8 cellular contexts compared by ENCODE assay signal in genomic region chr12:132955094-132955932, GRCh38. TPM values are rescaled to one million over a fixed set of nuclear protein-coding genes. Genes with fewer than 3 reads are reported as not detected.
DNase-seq lines count a peak whose midpoint lies in the region; ATAC-seq and TF ChIP-seq lines count a peak whose summit lies in the region.

No MANE protein-coding gene starts in this region.

- H3K9me3 Mint-ChIP-seq in activated CD8-positive, alpha-beta memory T cell treated with anti-CD3 and anti-CD28 coated beads, Interleukin-2, amount 10 ng/mL, durations not matched to agents 7 days and 5 days (ENCODE audit: low read depth), result peaks cover 12% of the 10 kb centered on the region
- peaks cover 47% of the 10 kb centered on the region for H3K9me3 Mint-ChIP-seq in nephron

- no peaks in the 10 kb centered on the region for H3K27me3 Mint-ChIP-seq in activated CD8-positive, alpha-beta memory T cell treated with anti-CD3 and anti-CD28 coated beads, Interleukin-2, amount 10 ng/mL, durations not matched to agents 7 days and 5 days
- peaks cover 13% of the 10 kb centered on the region for H3K27me3 Mint-ChIP-seq in nephron (ENCODE audit: low read depth)

- ATAC-seq in GM21717 (IDR thresholded peaks at IDR 0.05; ENCODE audit: unreplicated experiment), result peak; percentile 36
- ATAC-seq in activated CD8-positive, alpha-beta memory T cell treated with anti-CD3 and anti-CD28 coated beads, Interleukin-2, amount 10 ng/mL, durations not matched to agents 7 days and 5 days, result peak; percentile 59

- no peak for TF ChIP-seq CTCF in nephron (IDR thresholded peaks at IDR 0.05; ENCODE audit: unreplicated experiment in 3 of 3)

- CTCF ChIA-PET in activated CD8-positive, alpha-beta memory T cell treated with anti-CD3 and anti-CD28 coated beads, Interleukin-2, amount 10 ng/mL, durations not matched to agents 7 days and 5 days (lab: Charles Lee), result interaction anchor here (1.5 kb wide), 1 partner anchor 41 kb away, joined by 4 read pairs; no protein-coding TSS in a partner anchor

- H3K4me3 Mint-ChIP-seq in activated CD8-positive, alpha-beta memory T cell treated with anti-CD3 and anti-CD28 coated beads, Interleukin-2, amount 10 ng/mL, durations not matched to agents 7 days and 5 days, result peak overlapping the region; percentile 92
- peak overlapping the region; percentile 96 to 99 (median 97) for H3K4me3 Mint-ChIP-seq in nephron

- peak overlapping the region; percentile 85 for H3K27ac ChIP-seq in KOPT-K1 (ENCODE audit: low read depth, low read length, poor library complexity, severe bottlenecking)

- peaks cover 58% of the 10 kb centered on the region for H3K9me3 ChIP-seq in KOPT-K1 (ENCODE audit: insufficient read depth, low read length, poor library complexity, severe bottlenecking)

- peak; percentile 65 for DNase-seq in NCI-H748 (lab: John Stamatoyannopoulos, UW; ENCODE audit: unreplicated experiment)
- DNase-seq in NCI-H748 treated with DMSO at 0.1 percent for 48 hours (lab: John Stamatoyannopoulos, UW), result no peak
- DNase-seq in activated CD8-positive, alpha-beta memory T cell treated with anti-CD3 and anti-CD28 coated beads, Interleukin-2, amount 10 ng/mL, durations not matched to agents 7 days and 5 days, result peak; percentile 46
- DNase-seq in fibroblast of the conjunctiva (ENCODE audit: low read depth), result peak; percentile 57
- no peak for DNase-seq in SKM-1 (lab: John Stamatoyannopoulos, UW; ENCODE audit: unreplicated experiment)

- H3K36me3 ChIP-seq in KOPT-K1 (ENCODE audit: insufficient read depth, low read length), result peaks cover 20% of the 10 kb centered on the region; the same call in 1 of the 2 replicates

- peaks cover 19% of the 10 kb centered on the region for H3K4me1 Mint-ChIP-seq in activated CD8-positive, alpha-beta memory T cell treated with anti-CD3 and anti-CD28 coated beads, Interleukin-2, amount 10 ng/mL, durations not matched to agents 7 days and 5 days
- peaks cover 15% of the 10 kb centered on the region for H3K4me1 Mint-ChIP-seq in nephron

- H3K36me3 Mint-ChIP-seq in activated CD8-positive, alpha-beta memory T cell treated with anti-CD3 and anti-CD28 coated beads, Interleukin-2, amount 10 ng/mL, durations not matched to agents 7 days and 5 days, result peaks cover 24% of the 10 kb centered on the region
- peaks cover 57% of the 10 kb centered on the region for H3K36me3 Mint-ChIP-seq in nephron (ENCODE audit: low read depth)

- peak overlapping the region; percentile 83 for H3K27ac Mint-ChIP-seq in activated CD8-positive, alpha-beta memory T cell treated with anti-CD3 and anti-CD28 coated beads, Interleukin-2, amount 10 ng/mL, durations not matched to agents 7 days and 5 days
- H3K27ac Mint-ChIP-seq in nephron, result peak overlapping the region; percentile 96 to 99 (median 99)

RNA-seq across cellular contexts. Expression of gene ZNF605, which starts 0.8 kb away (rescaled TPM):
- 10 to 100 TPM in 1 of 2 experiments, 1 to 10 TPM in 1; 8.9 to 10.0 TPM for total RNA-seq in activated CD8-positive, alpha-beta memory T cell treated with anti-CD3 and anti-CD28 coated beads, Interleukin-2, amount 10 ng/mL, durations not matched to agents 7 days and 5 days

RNA-seq across cellular contexts. Expression of gene ZNF26, which starts 30.9 kb away (rescaled TPM):
- 10 to 100 TPM; 14.6 to 22.1 TPM for total RNA-seq in activated CD8-positive, alpha-beta memory T cell treated with anti-CD3 and anti-CD28 coated beads, Interleukin-2, amount 10 ng/mL, durations not matched to agents 7 days and 5 days

Comparison
In these comparisons a context has a peak if more than half of its experiments do, and no peak if none do; other contexts are left out.
1. DNase-seq: peak in NCI-H748 (single experiment), activated CD8-positive, alpha-beta memory T cell treated with anti-CD3 and anti-CD28 coated beads, Interleukin-2, amount 10 ng/mL, durations not matched to agents 7 days and 5 days (single experiment) and fibroblast of the conjunctiva (single experiment); none in NCI-H748 treated with DMSO at 0.1 percent for 48 hours (single experiment) and SKM-1 (single experiment).